In the genomic region with DNA sequence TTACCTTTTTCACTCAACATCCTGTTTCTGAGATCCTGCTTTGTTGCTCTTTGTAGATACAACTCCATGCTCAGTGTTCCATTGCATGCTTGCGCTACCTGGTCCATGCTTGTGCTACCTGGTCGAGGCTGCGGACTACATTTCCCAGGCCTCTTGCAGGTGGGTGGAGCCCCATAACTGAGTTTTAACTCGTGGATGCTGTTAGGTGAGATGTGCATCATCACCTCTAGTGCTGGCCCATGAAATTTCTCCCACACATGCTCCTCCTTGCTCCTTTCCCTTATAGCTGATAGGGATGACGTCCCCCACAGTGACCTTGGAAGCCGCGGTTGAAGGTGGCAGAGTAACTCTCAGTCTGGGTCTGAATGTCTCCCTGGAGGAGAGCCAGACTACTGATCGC, we compare ENCODE assay signal across 1 cellular context.
TF ChIP-seq lines count a peak whose summit lies in the region.

No MANE protein-coding gene starts in this region.

TF ChIP-seq in HCT116, 20 proteins besides CTCF, POLR2A, EP300 and RAD21 (continued from another document):
- no peak for TF ChIP-seq EGR1 (IDR thresholded peaks at IDR 0.05; ENCODE audit: low read depth)
- TF ChIP-seq, protein P1, sequence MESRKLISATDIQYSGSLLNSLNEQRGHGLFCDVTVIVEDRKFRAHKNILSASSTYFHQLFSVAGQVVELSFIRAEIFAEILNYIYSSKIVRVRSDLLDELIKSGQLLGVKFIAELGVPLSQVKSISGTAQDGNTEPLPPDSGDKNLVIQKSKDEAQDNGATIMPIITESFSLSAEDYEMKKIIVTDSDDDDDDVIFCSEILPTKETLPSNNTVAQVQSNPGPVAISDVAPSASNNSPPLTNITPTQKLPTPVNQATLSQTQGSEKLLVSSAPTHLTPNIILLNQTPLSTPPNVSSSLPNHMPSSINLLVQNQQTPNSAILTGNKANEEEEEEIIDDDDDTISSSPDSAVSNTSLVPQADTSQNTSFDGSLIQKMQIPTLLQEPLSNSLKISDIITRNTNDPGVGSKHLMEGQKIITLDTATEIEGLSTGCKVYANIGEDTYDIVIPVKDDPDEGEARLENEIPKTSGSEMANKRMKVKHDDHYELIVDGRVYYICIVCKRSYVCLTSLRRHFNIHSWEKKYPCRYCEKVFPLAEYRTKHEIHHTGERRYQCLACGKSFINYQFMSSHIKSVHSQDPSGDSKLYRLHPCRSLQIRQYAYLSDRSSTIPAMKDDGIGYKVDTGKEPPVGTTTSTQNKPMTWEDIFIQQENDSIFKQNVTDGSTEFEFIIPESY (IDR thresholded peaks at IDR 0.05; ENCODE audit: extremely low read depth, insufficient replicate concordance, low read length) = no peak
- no peak for TF ChIP-seq YY1 (IDR thresholded peaks at IDR 0.05; ENCODE audit: extremely low read depth, insufficient replicate concordance, low read depth, low read length)
- no peak for TF ChIP-seq FOSL1 (IDR thresholded peaks at IDR 0.05; ENCODE audit: low read depth)
- no peak for TF ChIP-seq TCF7L2 (IDR thresholded peaks at IDR 0.05; ENCODE audit: borderline replicate concordance, extremely low read depth, insufficient read depth, insufficient read length)
